14 cellular contexts compared by ENCODE assay signal in the genomic region with DNA sequence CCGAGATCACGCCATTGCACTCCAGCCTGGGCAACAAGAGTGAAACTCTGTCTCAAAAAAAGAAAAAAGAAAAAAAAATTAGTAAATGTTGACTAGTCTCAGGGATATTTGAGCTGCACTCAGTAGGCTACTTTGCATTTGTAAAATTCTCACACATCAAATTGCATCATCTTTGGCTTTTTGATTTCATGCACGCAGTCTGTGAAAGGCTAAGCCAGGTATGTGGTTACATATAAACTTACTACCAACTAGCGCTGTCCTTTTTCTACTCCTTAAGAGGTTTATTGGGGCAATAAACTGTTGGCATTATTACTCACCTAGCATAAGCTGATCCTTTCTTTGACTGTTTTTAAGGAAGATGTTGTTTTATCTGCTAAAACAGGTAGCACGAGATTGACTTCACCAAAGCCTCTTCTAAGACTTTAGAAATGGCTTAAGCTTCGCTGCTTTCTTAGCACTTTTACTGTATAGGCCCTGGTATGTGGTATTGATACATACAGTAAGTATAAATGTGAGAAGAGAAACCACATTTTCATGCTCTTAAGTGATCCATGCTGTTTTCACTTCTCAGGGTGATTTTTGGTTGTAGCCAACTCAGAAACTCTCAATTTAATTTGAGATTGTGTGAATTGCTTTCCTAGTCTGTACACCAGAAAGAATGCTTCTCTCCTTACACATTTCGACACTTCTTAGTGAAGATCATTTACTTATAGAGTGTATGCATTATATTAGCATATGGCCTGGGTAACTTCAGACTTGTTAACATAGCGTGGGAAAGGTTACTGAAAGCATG.
DNase-seq lines count a peak whose midpoint lies in the region; ATAC-seq, FAIRE-seq and TF ChIP-seq lines count a peak whose summit lies in the region.
"Had no signal": no experiment of that assay in that cellular context is flagged by ENCODE, and none has a peak within 500 bp of the region (broad histone marks: within the 10 kb centered on the region; RNA-seq: fewer than 3 reads in every experiment).

No MANE protein-coding gene starts in this region.

- H3K27me3 Mint-ChIP-seq in progenitor cell of endocrine pancreas, result no peaks in the 10 kb centered on the region

- H3K36me3 Mint-ChIP-seq in progenitor cell of endocrine pancreas (ENCODE audit: insufficient read depth), result no peaks in the 10 kb centered on the region

- no peak overlapping the region for H3K4me3 Mint-ChIP-seq in progenitor cell of endocrine pancreas (ENCODE audit: low read depth)

- TF ChIP-seq CTCF in progenitor cell of endocrine pancreas (IDR thresholded peaks at IDR 0.05; ENCODE audit: unreplicated experiment), result no peak

- H3K4me1 Mint-ChIP-seq in progenitor cell of endocrine pancreas (ENCODE audit: low read depth), result peaks cover 15% of the 10 kb centered on the region

- TF ChIP-seq POLR2A in GM12891 (IDR thresholded peaks at IDR 0.05; ENCODE audit: low read depth, low read length), result no peak

- DNase-seq in GM12891 (ENCODE audit: insufficient read length, low spot score), result no peak
- DNase-seq in progenitor cell of endocrine pancreas (ENCODE audit: low spot score, unreplicated experiment), result no peak
- no peak for DNase-seq in NCI-H446 treated with DMSO at 0.1 percent for 48 hours (lab: John Stamatoyannopoulos, UW)
- DNase-seq: adrenal gland, HCEC 1CT, NCI-H1436, NCI-H774, ovary had no signal

- peak; percentile 81 for ATAC-seq in GM19455 (IDR thresholded peaks at IDR 0.05; ENCODE audit: unreplicated experiment)
- ATAC-seq in HG02870 (IDR thresholded peaks at IDR 0.05; ENCODE audit: unreplicated experiment), result peak; percentile 90
- ATAC-seq in HG03558 (IDR thresholded peaks at IDR 0.05; ENCODE audit: extremely low read depth, unreplicated experiment), result peak; percentile 80
- ATAC-seq in activated CD4-positive, CD25-positive, alpha-beta regulatory T cell treated with anti-CD3 and anti-CD28 coated beads, Interleukin-2, amount 50 U/mL, for 24 hours, result no peak
- no peak for ATAC-seq in HG03108 (IDR thresholded peaks at IDR 0.05; ENCODE audit: unreplicated experiment)

- H3K27ac Mint-ChIP-seq in progenitor cell of endocrine pancreas, result no peak overlapping the region

- peak; percentile 66 for FAIRE-seq in GM12891 (lab: Jason Lieb, UNC)
- FAIRE-seq: colon had no signal

- H3K9me3 Mint-ChIP-seq in progenitor cell of endocrine pancreas (ENCODE audit: low read depth), result peaks cover 7% of the 10 kb centered on the region

TF ChIP-seq in GM12891, 5 proteins besides CTCF, POLR2A, EP300 and RAD21:
- TF ChIP-seq POLR2AphosphoS5 (IDR thresholded peaks at IDR 0.05; ENCODE audit: low read depth, low read length) (no peak), TAF1 (IDR thresholded peaks at IDR 0.05; ENCODE audit: low read depth, low read length) (no peak), PAX5 (IDR thresholded peaks at IDR 0.05; ENCODE audit: insufficient read depth, low read length, severe bottlenecking) (no peak), POU2F2 (IDR thresholded peaks at IDR 0.05; ENCODE audit: low read depth, low read length) (no peak), SPI1 (IDR thresholded peaks at IDR 0.05; ENCODE audit: low read depth, low read length) (no peak)
TF ChIP-seq in GM12891: peak in this region for 0.

Comparison
In these comparisons a context has a peak if more than half of its experiments do, and no peak if none do; other contexts are left out.
1. ATAC-seq: peak in GM19455 (single experiment), HG02870 (single experiment) and HG03558 (single experiment); none in activated CD4-positive, CD25-positive, alpha-beta regulatory T cell treated with anti-CD3 and anti-CD28 coated beads, Interleukin-2, amount 50 U/mL, for 24 hours (0 of 2) and HG03108 (single experiment).